Comparison of ENCODE assay signal across 16 cellular contexts in the genomic region with DNA sequence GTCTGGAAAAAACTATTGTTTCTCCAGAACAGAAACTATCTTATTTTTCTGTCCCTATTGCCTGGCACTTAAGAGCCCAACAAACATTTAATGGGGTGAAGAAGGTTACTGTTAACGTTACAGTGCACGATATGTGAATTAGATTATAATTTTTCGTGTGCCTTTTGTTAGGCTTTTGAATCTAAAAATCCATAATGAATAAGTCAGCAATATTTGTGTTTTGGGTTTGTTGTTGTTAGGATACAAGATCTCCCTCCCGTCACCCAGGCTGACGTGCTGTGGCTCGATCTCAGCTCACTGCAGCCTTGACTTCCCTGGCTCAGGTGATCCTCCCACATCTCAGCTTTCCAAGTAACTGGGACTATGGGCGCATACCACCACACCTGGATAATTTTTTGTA. TPM values are rescaled to one million over a fixed set of nuclear protein-coding genes. Genes with fewer than 3 reads are reported as not detected.
DNase-seq lines count a peak whose midpoint lies in the region; ATAC-seq, FAIRE-seq and TF ChIP-seq lines count a peak whose summit lies in the region.
"Had no signal": no experiment of that assay in that cellular context is flagged by ENCODE, and none has a peak within 500 bp of the region (broad histone marks: within the 10 kb centered on the region; RNA-seq: fewer than 3 reads in every experiment).

No MANE protein-coding gene starts in this region.

- H3K9me3 ChIP-seq in CD4-positive, alpha-beta T cell (ENCODE audit: control insufficient read depth, low read length): no peaks in the 10 kb centered on the region
- no peaks in the 10 kb centered on the region for H3K9me3 ChIP-seq in K562 (replicated peaks; ENCODE audit: control insufficient read depth, insufficient read depth, low read depth, low read length)
- H3K9me3 ChIP-seq in uterus: no peaks in the 10 kb centered on the region
- H3K9me3 ChIP-seq: BLaER1 treated with 17β-estradiol and CSF1 and Interleukin-3, amounts not matched to agents 10 nM and 100 nM had no signal

- in situ Hi-C loops in K562 (cut with MboI): no loop called here

- 90% methylated on average over 7 of the region's 7 CpGs for WGBS in K562 (ENCODE audit: insufficient coverage, low coverage, missing lambda C conversion rate)

- H3K27ac ChIP-seq in CD4-positive, alpha-beta T cell (ENCODE audit: low read depth, low read length): no peak overlapping the region
- H3K27ac ChIP-seq in K562 (ENCODE audit: extremely low read depth, low read depth, low read length): no peak overlapping the region
- no peak overlapping the region for H3K27ac ChIP-seq in uterus
- H3K27ac ChIP-seq: BLaER1 treated with 17β-estradiol and CSF1 and Interleukin-3, amounts not matched to agents 10 nM and 100 nM had no signal

- no peak overlapping the region for H3K4me3 Mint-ChIP-seq in activated T-cell treated with anti-CD3 and anti-CD28 coated beads, Interleukin-2, amount 50 U/mL, for 24 hours
- H3K4me3 Mint-ChIP-seq in activated T-cell treated with anti-CD3 and anti-CD28 coated beads, Interleukin-2, amount 50 U/mL, for 72 hours: no peak overlapping the region
- H3K4me3 Mint-ChIP-seq in CD4-positive, alpha-beta T cell: no peak overlapping the region
- H3K4me3 Mint-ChIP-seq in stimulated activated effector memory CD8-positive, alpha-beta T cell treated with anti-CD3 and anti-CD28 coated beads, Interleukin-12 subunit alpha, Interleukin-12 subunit beta, amount 100 ng/mL, for 72 hours: no peak overlapping the region
- no peak overlapping the region for H3K4me3 Mint-ChIP-seq in osteocyte (ENCODE audit: unreplicated experiment)

- intact Hi-C loops in CD4-positive, alpha-beta T cell (cut with DNase I, micrococcal nuclease): no loop called here
- intact Hi-C loops in K562 (cut with micrococcal nuclease) (no loop called here), uterus (cut with DNase I; ENCODE audit: low total_unique reads) (no loop called here)

- no peaks in the 10 kb centered on the region for H3K27me3 ChIP-seq in CD4-positive, alpha-beta T cell (ENCODE audit: control insufficient read depth, insufficient read depth, low read length)
- H3K27me3 ChIP-seq in K562 (ENCODE audit: control insufficient read depth in 2 of 2, insufficient read depth in 2 of 2, low read length in 2 of 2): no peaks in the 10 kb centered on the region
- H3K27me3 ChIP-seq in uterus: no peaks in the 10 kb centered on the region
- H3K27me3 ChIP-seq: BLaER1 treated with 17β-estradiol and CSF1 and Interleukin-3, amounts not matched to agents 10 nM and 100 nM had no signal

- TF ChIP-seq RAD21 in K562 (CRISPR knock-in tag; conservative IDR thresholded peaks at IDR 0.05 in 1 of 2, IDR thresholded peaks at IDR 0.05 in 1 of 2): no peak

- H3K4me3 ChIP-seq in K562 (no peak overlapping the region), uterus (no peak overlapping the region)
- H3K4me3 ChIP-seq: BLaER1 treated with 17β-estradiol and CSF1 and Interleukin-3, amounts not matched to agents 10 nM and 100 nM had no signal

- POLR2A ChIA-PET in CD4-positive, alpha-beta T cell (lab: Charles Lee): no interaction called here
- POLR2A ChIA-PET in K562 (lab: Yijun Ruan, JAX): interaction anchor here (2.7 kb wide), 1 partner anchor 8 kb away, joined by 21 read pairs; a partner anchor contains a TSS

- no peaks in the 10 kb centered on the region for H3K9me3 Mint-ChIP-seq in activated T-cell treated with anti-CD3 and anti-CD28 coated beads, Interleukin-2, amount 50 U/mL, for 24 hours
- no peaks in the 10 kb centered on the region for H3K9me3 Mint-ChIP-seq in activated T-cell treated with anti-CD3 and anti-CD28 coated beads, Interleukin-2, amount 50 U/mL, for 72 hours
- no peaks in the 10 kb centered on the region for H3K9me3 Mint-ChIP-seq in CD4-positive, alpha-beta T cell
- H3K9me3 Mint-ChIP-seq in stimulated activated effector memory CD8-positive, alpha-beta T cell treated with anti-CD3 and anti-CD28 coated beads, Interleukin-12 subunit alpha, Interleukin-12 subunit beta, amount 100 ng/mL, for 72 hours: no peaks in the 10 kb centered on the region
- no peaks in the 10 kb centered on the region for H3K9me3 Mint-ChIP-seq in osteocyte (ENCODE audit: unreplicated experiment)

- no peaks in the 10 kb centered on the region for H3K9me1 ChIP-seq in K562 (ENCODE audit: control insufficient read depth, insufficient read depth, low read length)

- 0 out of 2 replicates have a peak, but pooled peaks cover 10% of the 10 kb centered on the region for H4K20me1 ChIP-seq in K562 (replicated peaks; ENCODE audit: control insufficient read depth, insufficient read depth, low read length)

- no peak for ATAC-seq in activated T-cell treated with anti-CD3 and anti-CD28 coated beads, Interleukin-2, amount 50 U/mL, for 72 hours (replicated peaks in 1 of 2)
- no peak for ATAC-seq in CD4-positive, alpha-beta T cell (ENCODE audit: poor library complexity)
- ATAC-seq in K562: no peak
- no peak for ATAC-seq in stimulated activated effector memory CD8-positive, alpha-beta T cell treated with anti-CD3 and anti-CD28 coated beads, Interleukin-12 subunit alpha, Interleukin-12 subunit beta, amount 100 ng/mL, for 72 hours

- no peak for DNase-seq in activated T-cell treated with anti-CD3 and anti-CD28 coated beads, Interleukin-2, amount 50 U/mL, for 24 hours
- DNase-seq in activated T-cell treated with anti-CD3 and anti-CD28 coated beads, Interleukin-2, amount 50 U/mL, for 72 hours: no peak
- DNase-seq in CD4-positive, alpha-beta T cell: no peak
- DNase-seq in K562 (ENCODE audit: extremely low read depth in 1 of 4, low spot score in 3 of 4) (no peak), osteocyte (ENCODE audit: extremely low spot score, unreplicated experiment) (no peak), uterus (no peak)
- no peak for DNase-seq in stimulated activated effector memory CD8-positive, alpha-beta T cell treated with anti-CD3 and anti-CD28 coated beads, Interleukin-12 subunit alpha, Interleukin-12 subunit beta, amount 100 ng/mL, for 72 hours (ENCODE audit: low spot score in 2 of 2)
- DNase-seq: DMS 273 treated with DMSO at 0.1 percent for 48 hours, DND-41, MV-4-11, NCI-H1694 treated with DMSO at 0.1 percent for 48 hours, NCI-H2107, NCI-H510A, SHP77 had no signal

- TF ChIP-seq POLR2A in K562 (conservative IDR thresholded peaks at IDR 0.05): no peak
- no peak for TF ChIP-seq POLR2A in uterus (IDR thresholded peaks at IDR 0.05)

- H3K36me3 Mint-ChIP-seq in activated T-cell treated with anti-CD3 and anti-CD28 coated beads, Interleukin-2, amount 50 U/mL, for 24 hours (ENCODE audit: low read depth): peaks cover 96% of the 10 kb centered on the region
- H3K36me3 Mint-ChIP-seq in activated T-cell treated with anti-CD3 and anti-CD28 coated beads, Interleukin-2, amount 50 U/mL, for 72 hours (ENCODE audit: insufficient read depth in 2 of 2): peaks cover 8 to 34% of the 10 kb centered on the region in 2 donors
- peaks cover 90% of the 10 kb centered on the region for H3K36me3 Mint-ChIP-seq in CD4-positive, alpha-beta T cell (ENCODE audit: low read depth)
- peaks cover 95% of the 10 kb centered on the region for H3K36me3 Mint-ChIP-seq in stimulated activated effector memory CD8-positive, alpha-beta T cell treated with anti-CD3 and anti-CD28 coated beads, Interleukin-12 subunit alpha, Interleukin-12 subunit beta, amount 100 ng/mL, for 72 hours
- peaks cover 37% of the 10 kb centered on the region for H3K36me3 Mint-ChIP-seq in osteocyte (ENCODE audit: unreplicated experiment)

- H3K4me1 Mint-ChIP-seq in activated T-cell treated with anti-CD3 and anti-CD28 coated beads, Interleukin-2, amount 50 U/mL, for 24 hours (ENCODE audit: low read depth): peaks cover 60% of the 10 kb centered on the region
- peaks cover 63% of the 10 kb centered on the region for H3K4me1 Mint-ChIP-seq in activated T-cell treated with anti-CD3 and anti-CD28 coated beads, Interleukin-2, amount 50 U/mL, for 72 hours (ENCODE audit: low read depth)
- peaks cover 54% of the 10 kb centered on the region for H3K4me1 Mint-ChIP-seq in CD4-positive, alpha-beta T cell (ENCODE audit: low read depth)
- peaks cover 36% of the 10 kb centered on the region for H3K4me1 Mint-ChIP-seq in stimulated activated effector memory CD8-positive, alpha-beta T cell treated with anti-CD3 and anti-CD28 coated beads, Interleukin-12 subunit alpha, Interleukin-12 subunit beta, amount 100 ng/mL, for 72 hours
- H3K4me1 Mint-ChIP-seq in osteocyte (ENCODE audit: unreplicated experiment): peaks cover 24% of the 10 kb centered on the region

- H3K9ac ChIP-seq in K562 (ENCODE audit: insufficient read depth in 1 of 2, low read depth in 2 of 2, low read length in 2 of 2): no peak overlapping the region
- H3K9ac ChIP-seq: BLaER1 treated with 17β-estradiol and CSF1 and Interleukin-3, amounts not matched to agents 10 nM and 100 nM had no signal

- TF ChIP-seq EP300 in K562 (IDR thresholded peaks at IDR 0.05; ENCODE audit: low read length): no peak

- H3K27me3 Mint-ChIP-seq in activated T-cell treated with anti-CD3 and anti-CD28 coated beads, Interleukin-2, amount 50 U/mL, for 24 hours: no peaks in the 10 kb centered on the region
- H3K27me3 Mint-ChIP-seq in activated T-cell treated with anti-CD3 and anti-CD28 coated beads, Interleukin-2, amount 50 U/mL, for 72 hours (ENCODE audit: low read depth): no peaks in the 10 kb centered on the region
- no peaks in the 10 kb centered on the region for H3K27me3 Mint-ChIP-seq in CD4-positive, alpha-beta T cell
- H3K27me3 Mint-ChIP-seq in osteocyte (ENCODE audit: unreplicated experiment): no peaks in the 10 kb centered on the region

- peaks cover 79% of the 10 kb centered on the region for H3K79me2 ChIP-seq in K562 (ENCODE audit: control insufficient read depth, insufficient read depth, low read length)

- no TSS peak for BruUV-seq in K562 (replicated peaks; lab: Mats Ljungman, UMichigan)

- no peak overlapping the region for H2AFZ ChIP-seq in K562 (ENCODE audit: low read depth, low read length)

- H3K27ac Mint-ChIP-seq in activated T-cell treated with anti-CD3 and anti-CD28 coated beads, Interleukin-2, amount 50 U/mL, for 24 hours: peak overlapping the region; percentile 40
- no peak overlapping the region for H3K27ac Mint-ChIP-seq in activated T-cell treated with anti-CD3 and anti-CD28 coated beads, Interleukin-2, amount 50 U/mL, for 72 hours
- peak overlapping the region; percentile 78 for H3K27ac Mint-ChIP-seq in CD4-positive, alpha-beta T cell
- peak overlapping the region; percentile 82 for H3K27ac Mint-ChIP-seq in stimulated activated effector memory CD8-positive, alpha-beta T cell treated with anti-CD3 and anti-CD28 coated beads, Interleukin-12 subunit alpha, Interleukin-12 subunit beta, amount 100 ng/mL, for 72 hours
- H3K27ac Mint-ChIP-seq in osteocyte (ENCODE audit: unreplicated experiment): no peak overlapping the region

- TF ChIP-seq CTCF in CD4-positive, alpha-beta T cell (IDR thresholded peaks at IDR 0.05): no peak
- no peak for TF ChIP-seq CTCF in K562 (IDR thresholded peaks at IDR 0.05 in 2 of 3, conservative IDR thresholded peaks at IDR 0.05 in 1 of 3; ENCODE audit: insufficient read depth in 2 of 3, low read depth in 1 of 3, low read length in 3 of 3)
- no peak for TF ChIP-seq CTCF in osteocyte (IDR thresholded peaks at IDR 0.05)
- no peak for TF ChIP-seq CTCF in uterus (IDR thresholded peaks at IDR 0.05)

- H3K36me3 ChIP-seq in K562 (ENCODE audit: control insufficient read depth, insufficient read depth, low read length) (peaks cover 94% of the 10 kb centered on the region), uterus (no peaks in the 10 kb centered on the region)

- CTCF ChIA-PET in CD4-positive, alpha-beta T cell (lab: Charles Lee): no interaction called here
- CTCF ChIA-PET in K562 (lab: Yijun Ruan, JAX; ENCODE audit: low intra/inter-chr PET ratio): no interaction called here

- no peak for FAIRE-seq in K562 (lab: Jason Lieb, UNC)
- FAIRE-seq: A204.1 had no signal

- peaks cover 0 to 6% of the 10 kb centered on the region in 2 experiments; a peak in 1 of 5 replicates for H3K4me1 ChIP-seq in K562 (replicated peaks in 1 of 2; ENCODE audit: control insufficient read depth in 2 of 2, insufficient read depth in 2 of 2, low read length in 2 of 2)
- H3K4me1 ChIP-seq in uterus: peaks cover 0 to 3% of the 10 kb centered on the region in 2 donors

- no peak overlapping the region for H3K4me2 ChIP-seq in K562 (ENCODE audit: insufficient read depth, low read length)

RNA-seq across cellular contexts. Expression of a gene that starts 7.9 kb away (rescaled TPM):
- total RNA-seq in activated T-cell treated with anti-CD3 and anti-CD28 coated beads, Interleukin-2, amount 50 U/mL, for 72 hours: 100 to 1,000 TPM in 1 of 2 donors, 10 to 100 TPM in 1; 93.9 to 118 TPM
- total RNA-seq in CD4-positive, alpha-beta T cell: 10 to 100 TPM; 60.2 to 66.3 TPM
- total RNA-seq in K562 (2011; cell fraction: chromatin; rRNA removed; ENCODE audit: low replicate concordance): 21.0 and 95.6 TPM in 2 replicates
- total RNA-seq in K562 (2011; cell fraction: nucleolus; rRNA removed): 17.0 and 24.2 TPM in 2 replicates
- 29.3 and 37.4 TPM in 2 replicates for total RNA-seq in K562 (2011; cell fraction: nucleoplasm; rRNA removed)
- 117 and 161 TPM in 2 replicates for total RNA-seq in K562 (2014; rRNA removed)
- 180 and 219 TPM in 2 replicates for total RNA-seq in K562 (2014; rRNA removed; fragmentation: Illumina TruSeq; extraction: Trizol)
- total RNA-seq in K562 (2015; rRNA removed; fragmentation: Illumina TruSeq; extraction: Trizol): 187 and 205 TPM in 2 replicates
- 107 and 112 TPM in 2 replicates for total RNA-seq in K562 (2021)
- polyA plus RNA-seq in K562 (2011; rRNA removed): 149 and 197 TPM in 2 replicates
- 26.0 and 50.2 TPM in 2 replicates for polyA plus RNA-seq in K562 (2011; cell fraction: cytosol; rRNA removed)
- polyA plus RNA-seq in K562 (2011; cell fraction: nucleus; rRNA removed): 22.9 and 34.9 TPM in 2 replicates
- 112 and 123 TPM in 2 replicates for polyA plus RNA-seq in K562 (2012)
- polyA plus RNA-seq in K562 (2014; fragmentation: Illumina TruSeq; extraction: Trizol): 195 and 197 TPM in 2 replicates
- 100 to 1,000 TPM in 1 of 2 experiments, 10 to 100 TPM in 1; 75.5 to 104 TPM for polyA plus RNA-seq in K562 (2014; fragmentation: Nextera tagmentation; extraction: Ambion mirVana)
- 130 and 164 TPM in 2 replicates for polyA plus RNA-seq in K562 (2014; rRNA removed)
- polyA minus RNA-seq in K562 (2011; rRNA and poly(A)+ RNA removed): 157 and 180 TPM in 2 replicates
- polyA minus RNA-seq in K562 (2011; cell fraction: cytosol; rRNA and poly(A)+ RNA removed): 36.6 and 38.9 TPM in 2 replicates
- 27.7 and 41.0 TPM in 2 replicates for polyA minus RNA-seq in K562 (2011; cell fraction: nucleus; rRNA and poly(A)+ RNA removed)
- 71.0 and 76.6 TPM in 2 replicates for total RNA-seq in osteocyte
- 100 to 1,000 TPM in 1 of 4 donors, 10 to 100 TPM in 3; 25.9 to 544 (median 72.8) TPM for total RNA-seq in uterus

Comparison
In these comparisons a context has a peak if more than half of its experiments do, and no peak if none do; other contexts are left out.
1. H3K27ac Mint-ChIP-seq: peak in activated T-cell treated with anti-CD3 and anti-CD28 coated beads, Interleukin-2, amount 50 U/mL, for 24 hours (single experiment), CD4-positive, alpha-beta T cell (single experiment) and stimulated activated effector memory CD8-positive, alpha-beta T cell treated with anti-CD3 and anti-CD28 coated beads, Interleukin-12 subunit alpha, Interleukin-12 subunit beta, amount 100 ng/mL, for 72 hours (single experiment); none in activated T-cell treated with anti-CD3 and anti-CD28 coated beads, Interleukin-2, amount 50 U/mL, for 72 hours (single experiment) and osteocyte (single experiment).